2 cellular contexts compared by ENCODE assay signal in genomic region chr5:129115680-129116079, GRCh38.
TF ChIP-seq lines count a peak whose summit lies in the region.

No MANE protein-coding gene starts in this region.

TF ChIP-seq in liver, 16 proteins besides CTCF, POLR2A, EP300 and RAD21:
- TF ChIP-seq JUND (IDR thresholded peaks at IDR 0.05) (no peak), TAF1 (conservative IDR thresholded peaks at IDR 0.05) (no peak), YY1 (IDR thresholded peaks at IDR 0.05) (no peak), ZBTB33 (IDR thresholded peaks at IDR 0.05) (no peak), FOXA2 (IDR thresholded peaks at IDR 0.05) (peak; percentile 57), FOXA1 (IDR thresholded peaks at IDR 0.05) (no peak), SP1 (IDR thresholded peaks at IDR 0.05) (peak; percentile 9), HNF4G (IDR thresholded peaks at IDR 0.05) (no peak), GABPA (IDR thresholded peaks at IDR 0.05 in 1 of 2, conservative IDR thresholded peaks at IDR 0.05 in 1 of 2) (no peak), EGR1 (IDR thresholded peaks at IDR 0.05; ENCODE audit: low read depth in 2 of 2) (no peak), ATF3 (IDR thresholded peaks at IDR 0.05) (no peak), REST (IDR thresholded peaks at IDR 0.05) (no peak), HNF4A (conservative IDR thresholded peaks at IDR 0.05) (peak; percentile 62 to 65), MAX (IDR thresholded peaks at IDR 0.05) (no peak), NR2F2 (IDR thresholded peaks at IDR 0.05) (no peak)

TF ChIP-seq in HepG2, 621 proteins besides CTCF, POLR2A, EP300 and RAD21:
- TF ChIP-seq CERS6 (CRISPR knock-in tag; IDR thresholded peaks at IDR 0.05) (no peak), ZKSCAN5 (CRISPR knock-in tag; IDR thresholded peaks at IDR 0.05) (no peak), BCL6 (CRISPR knock-in tag; IDR thresholded peaks at IDR 0.05) (no peak), ZNF136 (CRISPR knock-in tag; IDR thresholded peaks at IDR 0.05; ENCODE audit: low read depth) (no peak), SP140L (CRISPR knock-in tag; IDR thresholded peaks at IDR 0.05; ENCODE audit: borderline replicate concordance) (no peak)
